In the genomic region with DNA sequence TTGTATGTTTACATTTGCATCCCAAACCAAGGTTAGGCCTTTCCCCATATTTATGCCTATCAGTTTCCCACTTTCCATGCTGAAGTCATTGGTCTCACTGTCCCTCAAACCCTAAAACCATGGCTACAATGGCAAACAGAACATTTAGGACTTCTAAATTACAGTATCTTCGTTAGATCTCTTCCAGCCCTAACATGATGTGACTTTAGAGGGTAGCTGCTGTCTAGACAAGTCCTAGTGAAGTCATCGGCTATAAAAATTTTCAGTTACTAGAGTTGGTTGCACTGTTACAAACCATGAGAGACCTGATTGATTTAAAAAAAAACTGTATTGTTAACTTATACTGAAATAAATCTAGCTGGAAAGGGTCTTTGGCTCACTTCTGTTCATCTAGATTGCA, we compare ENCODE assay signal across 28 cellular contexts. TPM values are rescaled to one million over a fixed set of nuclear protein-coding genes. Genes with fewer than 3 reads are reported as not detected.
DNase-seq lines count a peak whose midpoint lies in the region; ATAC-seq, FAIRE-seq and TF ChIP-seq lines count a peak whose summit lies in the region.
"Had no signal": no experiment of that assay in that cellular context is flagged by ENCODE, and none has a peak within 500 bp of the region (broad histone marks: within the 10 kb centered on the region; RNA-seq: fewer than 3 reads in every experiment).

No MANE protein-coding gene starts in this region.

- H3K4me3 Mint-ChIP-seq in mesothelial cell of epicardium: no peak overlapping the region
- no peak overlapping the region for H3K4me3 Mint-ChIP-seq in activated CD4-positive, alpha-beta memory T cell treated with anti-CD3 and anti-CD28 coated beads, Interleukin-2, amount 10 ng/mL, durations not matched to agents 7 days and 5 days
- H3K4me3 Mint-ChIP-seq: activated naive CD4-positive, alpha-beta T cell treated with anti-CD3 and anti-CD28 coated beads, Interleukin-2, amount 50 U/mL, for 24 hours; IgD-negative memory B cell; natural killer cell; stimulated activated effector memory CD8-positive, alpha-beta T cell treated with anti-CD3 and anti-CD28 coated beads, Interleukin-12 subunit alpha, Interleukin-12 subunit beta, amount 100 ng/mL, for 72 hours had no signal

- FAIRE-seq in endothelial cell of umbilical vein (lab: Jason Lieb, UNC): no peak
- FAIRE-seq: colon had no signal

- CTCF ChIA-PET in endothelial cell of umbilical vein (lab: Charles Lee): interaction anchor here (1.0 kb wide), 1 partner anchor 242 kb away, joined by 3 read pairs; no protein-coding TSS in a partner anchor
- CTCF ChIA-PET in activated CD4-positive, alpha-beta memory T cell treated with anti-CD3 and anti-CD28 coated beads, Interleukin-2, amount 10 ng/mL, durations not matched to agents 7 days and 5 days (lab: Charles Lee): no interaction called here

- POLR2A ChIA-PET in endothelial cell of umbilical vein (lab: Charles Lee): no interaction called here
- POLR2A ChIA-PET in activated CD4-positive, alpha-beta memory T cell treated with anti-CD3 and anti-CD28 coated beads, Interleukin-2, amount 10 ng/mL, durations not matched to agents 7 days and 5 days (lab: Charles Lee): no interaction called here

- dilution Hi-C loops in endothelial cell of umbilical vein (cut with MboI; ENCODE audit: extremely low pct_ligation_motif_present, low sequenced_read_pairs): no loop called here

- no peaks in the 10 kb centered on the region for H3K9me1 ChIP-seq in endothelial cell of umbilical vein (replicated peaks; ENCODE audit: control insufficient read depth, extremely low read depth, insufficient read depth, low read length)

- H3K27ac Mint-ChIP-seq in mesothelial cell of epicardium: peak overlapping the region; percentile 6
- H3K27ac Mint-ChIP-seq in activated CD4-positive, alpha-beta memory T cell treated with anti-CD3 and anti-CD28 coated beads, Interleukin-2, amount 10 ng/mL, durations not matched to agents 7 days and 5 days: no peak overlapping the region
- H3K27ac Mint-ChIP-seq: activated naive CD4-positive, alpha-beta T cell treated with anti-CD3 and anti-CD28 coated beads, Interleukin-2, amount 50 U/mL, for 24 hours; stimulated activated effector memory CD8-positive, alpha-beta T cell treated with anti-CD3 and anti-CD28 coated beads, Interleukin-12 subunit alpha, Interleukin-12 subunit beta, amount 100 ng/mL, for 72 hours had no signal

- peaks cover 76% of the 10 kb centered on the region for H3K79me2 ChIP-seq in endothelial cell of umbilical vein (ENCODE audit: control insufficient read depth, insufficient read depth, low read length)

- no peak for TF ChIP-seq CTCF in RWPE2 (IDR thresholded peaks at IDR 0.05; ENCODE audit: poor library complexity, severe bottlenecking)
- no peak for TF ChIP-seq CTCF in endothelial cell of umbilical vein (IDR thresholded peaks at IDR 0.05; ENCODE audit: extremely low read depth in 1 of 2, insufficient read depth in 1 of 2, low read depth in 1 of 2, low read length in 2 of 2)
- TF ChIP-seq CTCF in mesothelial cell of epicardium (IDR thresholded peaks at IDR 0.05; ENCODE audit: unreplicated experiment): no peak
- TF ChIP-seq CTCF in vagina (IDR thresholded peaks at IDR 0.05): no peak

- BruUV-seq in endothelial cell of umbilical vein (replicated peaks; lab: Mats Ljungman, UMichigan): no TSS peak

- ATAC-seq in RWPE2 (ENCODE audit: low read depth) (0 out of 3 replicates have a peak, but pooled peaks have one; percentile 41), GM18861 (IDR thresholded peaks at IDR 0.05; ENCODE audit: unreplicated experiment) (no peak)
- ATAC-seq: natural killer cell; stimulated activated effector memory CD8-positive, alpha-beta T cell treated with anti-CD3 and anti-CD28 coated beads, Interleukin-12 subunit alpha, Interleukin-12 subunit beta, amount 100 ng/mL, for 72 hours had no signal

- H3K9me3 Mint-ChIP-seq in mesothelial cell of epicardium: no peaks in the 10 kb centered on the region
- H3K9me3 Mint-ChIP-seq in activated CD4-positive, alpha-beta memory T cell treated with anti-CD3 and anti-CD28 coated beads, Interleukin-2, amount 10 ng/mL, durations not matched to agents 7 days and 5 days: no peaks in the 10 kb centered on the region
- H3K9me3 Mint-ChIP-seq: activated naive CD4-positive, alpha-beta T cell treated with anti-CD3 and anti-CD28 coated beads, Interleukin-2, amount 50 U/mL, for 24 hours; IgD-negative memory B cell; natural killer cell; stimulated activated effector memory CD8-positive, alpha-beta T cell treated with anti-CD3 and anti-CD28 coated beads, Interleukin-12 subunit alpha, Interleukin-12 subunit beta, amount 100 ng/mL, for 72 hours had no signal

- no peaks in the 10 kb centered on the region for H3K27me3 Mint-ChIP-seq in mesothelial cell of epicardium (ENCODE audit: low read depth)
- H3K27me3 Mint-ChIP-seq in activated CD4-positive, alpha-beta memory T cell treated with anti-CD3 and anti-CD28 coated beads, Interleukin-2, amount 10 ng/mL, durations not matched to agents 7 days and 5 days: peaks cover 6% of the 10 kb centered on the region

- TF ChIP-seq POLR2A in endothelial cell of umbilical vein (IDR thresholded peaks at IDR 0.05; ENCODE audit: low read depth, low read length): no peak
- TF ChIP-seq POLR2A in vagina (IDR thresholded peaks at IDR 0.05): no peak

- no peak overlapping the region for H3K4me3 ChIP-seq in RWPE2 (ENCODE audit: severe bottlenecking)
- no peak overlapping the region for H3K4me3 ChIP-seq in endothelial cell of umbilical vein (replicated peaks in 1 of 3; ENCODE audit: insufficient read depth in 1 of 3, low read depth in 1 of 3, low read length in 3 of 3)
- no peak overlapping the region for H3K4me3 ChIP-seq in vagina
- H3K4me3 ChIP-seq: BLaER1 treated with 17β-estradiol and CSF1 and Interleukin-3, amounts not matched to agents 10 nM and 100 nM; uterus had no signal

- no peak for DNase-seq in RWPE2 (ENCODE audit: low spot score)
- no peak for DNase-seq in endothelial cell of umbilical vein (ENCODE audit: low read depth, low spot score)
- DNase-seq in mesothelial cell of epicardium (ENCODE audit: low spot score in 2 of 2, unreplicated experiment in 2 of 2): no peak
- no peak for DNase-seq in vagina (ENCODE audit: extremely low spot score in 2 of 2)
- no peak for DNase-seq in activated CD4-positive, alpha-beta memory T cell treated with anti-CD3 and anti-CD28 coated beads, Interleukin-2, amount 10 ng/mL, durations not matched to agents 7 days and 5 days
- DNase-seq in NCI-H2081 treated with DMSO at 0.1 percent for 48 hours (lab: John Stamatoyannopoulos, UW): no peak
- DNase-seq: activated CD4-positive, alpha-beta T cell treated with anti-CD3 and anti-CD28 coated beads for 4 hours; activated T-cell treated with anti-CD3 and anti-CD28 coated beads for 4 hours; amygdala; erythroblast; head of caudate nucleus; natural killer cell; NCI-H146; occipital lobe; RPMI8226; substantia nigra; T1000; uterus had no signal

- H3K27me3 ChIP-seq in RWPE2 (ENCODE audit: insufficient read depth, poor library complexity, severe bottlenecking) (no peaks in the 10 kb centered on the region), endothelial cell of umbilical vein (ENCODE audit: control insufficient read depth in 2 of 2, insufficient read depth in 2 of 2, low read length in 2 of 2) (no peaks in the 10 kb centered on the region), vagina (no peaks in the 10 kb centered on the region)
- H3K27me3 ChIP-seq: BLaER1 treated with 17β-estradiol and CSF1 and Interleukin-3, amounts not matched to agents 10 nM and 100 nM; uterus had no signal

- H3K4me1 ChIP-seq in RWPE2 (ENCODE audit: insufficient read depth, poor library complexity, severe bottlenecking) (peaks cover 14% of the 10 kb centered on the region), endothelial cell of umbilical vein (ENCODE audit: control insufficient read depth, extremely low read depth, insufficient read depth, low read length) (peaks cover 55% of the 10 kb centered on the region), vagina (peaks cover 31% of the 10 kb centered on the region)

- peak overlapping the region; percentile 23 for H3K4me2 ChIP-seq in endothelial cell of umbilical vein (ENCODE audit: insufficient read depth, low read length)
- H3K4me2 ChIP-seq: BLaER1 treated with 17β-estradiol and CSF1 and Interleukin-3, amounts not matched to agents 10 nM and 100 nM had no signal

- intact Hi-C loops in endothelial cell of umbilical vein (cut with micrococcal nuclease): loop anchor here (2.0 kb wide), 1 partner anchor 40 kb away; no protein-coding TSS in a partner anchor
- intact Hi-C loops in vagina (cut with DNase I): loop anchor here (5.0 kb wide), 1 partner anchor 188 kb away; no protein-coding TSS in a partner anchor

- H3K27ac ChIP-seq in RWPE2 (ENCODE audit: poor library complexity, severe bottlenecking): no peak overlapping the region
- H3K27ac ChIP-seq in endothelial cell of umbilical vein (ENCODE audit: insufficient read depth, low read depth, low read length): peak overlapping the region; percentile 62
- H3K27ac ChIP-seq in vagina: peak overlapping the region; percentile 61
- H3K27ac ChIP-seq: BLaER1 treated with 17β-estradiol and CSF1 and Interleukin-3, amounts not matched to agents 10 nM and 100 nM had no signal

- no peaks in the 10 kb centered on the region for H3K9me3 ChIP-seq in RWPE2 (ENCODE audit: severe bottlenecking)
- no peaks in the 10 kb centered on the region for H3K9me3 ChIP-seq in endothelial cell of umbilical vein (replicated peaks; ENCODE audit: control insufficient read depth, insufficient read depth, low read length)
- H3K9me3 ChIP-seq in vagina: no peaks in the 10 kb centered on the region
- H3K9me3 ChIP-seq: BLaER1 treated with 17β-estradiol and CSF1 and Interleukin-3, amounts not matched to agents 10 nM and 100 nM; uterus had no signal

- H3K36me3 ChIP-seq in RWPE2 (ENCODE audit: low read depth) (peaks cover 32% of the 10 kb centered on the region), endothelial cell of umbilical vein (ENCODE audit: control insufficient read depth in 2 of 2, extremely low read depth in 1 of 2, insufficient read depth in 2 of 2, low read length in 2 of 2) (peaks cover 18 to 22% of the 10 kb centered on the region in 2 experiments), vagina (peaks cover 0 to 12% of the 10 kb centered on the region in 2 donors)
- H3K36me3 ChIP-seq: BLaER1 treated with 17β-estradiol and CSF1 and Interleukin-3, amounts not matched to agents 10 nM and 100 nM; uterus had no signal

- H3K36me3 Mint-ChIP-seq in mesothelial cell of epicardium: peaks cover 19% of the 10 kb centered on the region
- H3K36me3 Mint-ChIP-seq in activated CD4-positive, alpha-beta memory T cell treated with anti-CD3 and anti-CD28 coated beads, Interleukin-2, amount 10 ng/mL, durations not matched to agents 7 days and 5 days (ENCODE audit: low read depth): no peaks in the 10 kb centered on the region
- H3K36me3 Mint-ChIP-seq: activated naive CD4-positive, alpha-beta T cell treated with anti-CD3 and anti-CD28 coated beads, Interleukin-2, amount 50 U/mL, for 24 hours; natural killer cell; stimulated activated effector memory CD8-positive, alpha-beta T cell treated with anti-CD3 and anti-CD28 coated beads, Interleukin-12 subunit alpha, Interleukin-12 subunit beta, amount 100 ng/mL, for 72 hours had no signal

- no peaks in the 10 kb centered on the region for H4K20me1 ChIP-seq in endothelial cell of umbilical vein (replicated peaks; ENCODE audit: control insufficient read depth, extremely low read depth, insufficient read depth, low read length)
- H4K20me1 ChIP-seq: BLaER1 treated with 17β-estradiol and CSF1 and Interleukin-3, amounts not matched to agents 10 nM and 100 nM had no signal

- peaks cover 27% of the 10 kb centered on the region for H3K4me1 Mint-ChIP-seq in mesothelial cell of epicardium
- peaks cover 4% of the 10 kb centered on the region for H3K4me1 Mint-ChIP-seq in activated CD4-positive, alpha-beta memory T cell treated with anti-CD3 and anti-CD28 coated beads, Interleukin-2, amount 10 ng/mL, durations not matched to agents 7 days and 5 days
- H3K4me1 Mint-ChIP-seq: activated naive CD4-positive, alpha-beta T cell treated with anti-CD3 and anti-CD28 coated beads, Interleukin-2, amount 50 U/mL, for 24 hours had no signal

- no peak overlapping the region for H3K9ac ChIP-seq in endothelial cell of umbilical vein (replicated peaks; ENCODE audit: extremely low read depth, insufficient read depth, low read length)
- H3K9ac ChIP-seq: BLaER1 treated with 17β-estradiol and CSF1 and Interleukin-3, amounts not matched to agents 10 nM and 100 nM had no signal

- no peak overlapping the region for H2AFZ ChIP-seq in endothelial cell of umbilical vein (ENCODE audit: low read depth, low read length)

RNA-seq across cellular contexts. Expression of a gene that starts 54.6 kb away (rescaled TPM):
- total RNA-seq in endothelial cell of umbilical vein (not detected in 2 replicates), mesothelial cell of epicardium (0.34 to 1.8 TPM (median 1.4 TPM) in 3 replicates), vagina (not detected)
- not detected in 2 replicates for polyA plus RNA-seq in endothelial cell of umbilical vein
- not detected in 2 replicates for polyA plus RNA-seq in endothelial cell of umbilical vein (2011; cell fraction: cytosol; rRNA removed)
- polyA plus RNA-seq in endothelial cell of umbilical vein (2011; cell fraction: nucleus; rRNA removed): not detected in 2 replicates
- not detected in 2 replicates for polyA plus RNA-seq in endothelial cell of umbilical vein (2012)
- not detected in 2 replicates for polyA minus RNA-seq in endothelial cell of umbilical vein
- not detected for polyA minus RNA-seq in endothelial cell of umbilical vein (2011; cell fraction: cytosol; rRNA and poly(A)+ RNA removed)
- polyA minus RNA-seq in endothelial cell of umbilical vein (2011; cell fraction: nucleus; rRNA and poly(A)+ RNA removed): not detected in 2 replicates
- total RNA-seq in activated CD4-positive, alpha-beta memory T cell treated with anti-CD3 and anti-CD28 coated beads, Interleukin-2, amount 10 ng/mL, durations not matched to agents 7 days and 5 days: not detected
- total RNA-seq: kidney epithelial cell, lower leg skin, mononuclear cell, natural killer cell, occipital lobe, SK-MEL-5 had no signal
- polyA plus RNA-seq: IgD-negative memory B cell had no signal
